Comparison of ENCODE assay signal across 8 cellular contexts in the genomic region with DNA sequence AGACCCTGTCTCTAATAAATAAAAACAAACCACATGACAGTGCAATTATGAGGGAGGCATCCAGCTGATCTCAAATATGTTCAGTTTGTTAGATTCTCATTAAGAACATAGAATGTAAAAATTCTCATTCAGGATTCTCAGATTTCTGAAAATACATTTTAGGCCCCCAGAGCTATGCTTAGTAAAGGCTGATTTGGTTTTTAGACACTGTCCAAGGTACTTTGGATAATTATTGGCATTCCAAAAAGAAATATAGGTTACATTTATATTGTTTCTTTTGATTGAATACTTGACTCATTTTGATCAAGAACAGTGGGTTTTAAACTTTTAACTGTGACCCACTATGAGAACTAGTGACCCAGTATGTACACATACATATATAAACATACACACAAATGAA.
"Had no signal": no experiment of that assay in that cellular context is flagged by ENCODE, and none has a peak within 500 bp of the region (broad histone marks: within the 10 kb centered on the region; RNA-seq: fewer than 3 reads in every experiment).

No MANE protein-coding gene starts in this region.

- ATAC-seq: GM12878 had no signal

- DNase-seq: GDM1, GF-D8 had no signal

- H3K4me3 ChIP-seq: GM12878 had no signal

- FAIRE-seq: G401.6, GM12878, GM12891, GM12892, GM18507, GM19239 had no signal
